Comparison of ENCODE assay signal across 30 cellular contexts in genomic region chr3:155435821-155436220, GRCh38.
DNase-seq lines count a peak whose midpoint lies in the region; ATAC-seq, FAIRE-seq and TF ChIP-seq lines count a peak whose summit lies in the region.
"Had no signal": no experiment of that assay in that cellular context is flagged by ENCODE, and none has a peak within 500 bp of the region (broad histone marks: within the 10 kb centered on the region; RNA-seq: fewer than 3 reads in every experiment).

No MANE protein-coding gene starts in this region.

- DNase-seq in AG10803 (ENCODE audit: low read depth) (peak; percentile 48), HCEC 1CT (peak; percentile 64), astrocyte (ENCODE audit: low read depth) (peak; percentile 40), iris pigment epithelial cell (ENCODE audit: low read depth) (peak; percentile 15), NCI-H1417 treated with DMSO at 0.1 percent for 48 hours (lab: John Stamatoyannopoulos, UW) (no peak), NCI-H82 (lab: John Stamatoyannopoulos, UW) (no peak)
- DNase-seq in effector CD4-positive, alpha-beta T cell = no peak
- DNase-seq: Caco-2; CD8-positive, alpha-beta T cell; EL; GOT3; Karpas-422; NCI-H1092; NCI-H1436; NCI-H187; NCI-H2081 treated with DMSO at 0.1 percent for 48 hours; NCI-H2171; NCI-H345; NCI-H510A treated with DMSO at 0.1 percent for 48 hours; NCI-H774; NK-92 treated with Interleukin-12 subunit alpha and Interleukin-12 subunit beta, amount 100 ng/mL, for 24 hours; PC-3; SJCRH30 had no signal

- H3K4me3 Mint-ChIP-seq in astrocyte (ENCODE audit: unreplicated experiment) = no peak overlapping the region
- H3K4me3 Mint-ChIP-seq: B cell; CD8-positive, alpha-beta T cell had no signal

- H3K27ac ChIP-seq in astrocyte (ENCODE audit: low read depth, low read length) = no peak overlapping the region
- H3K27ac ChIP-seq: C4-2B, HL-60, SJCRH30 had no signal

- H3K4me1 Mint-ChIP-seq in astrocyte (ENCODE audit: low read depth, unreplicated experiment) = peaks cover 4% of the 10 kb centered on the region

- no peak for FAIRE-seq in astrocyte (lab: Jason Lieb, UNC)
- FAIRE-seq: GM18507 had no signal

- no peaks in the 10 kb centered on the region for H3K9me3 ChIP-seq in astrocyte (ENCODE audit: insufficient read depth, low read depth, low read length)
- H3K9me3 ChIP-seq: Caco-2, HAP-1, SJCRH30 had no signal

- H3K27me3 Mint-ChIP-seq in astrocyte (ENCODE audit: low read depth, unreplicated experiment) = no peaks in the 10 kb centered on the region

- H3K36me3 ChIP-seq in astrocyte (ENCODE audit: insufficient read depth, low read length) = no peaks in the 10 kb centered on the region
- H3K36me3 ChIP-seq: HAP-1, SJCRH30 had no signal

- H3K4me3 ChIP-seq in AG10803 (ENCODE audit: low read length) (no peak overlapping the region), astrocyte (ENCODE audit: insufficient read depth, low read depth, low read length) (no peak overlapping the region)
- H3K4me3 ChIP-seq: HAP-1, SJCRH30 had no signal

- TF ChIP-seq CTCF in AG10803 (conservative IDR thresholded peaks at IDR 0.05; ENCODE audit: low read length) = no peak
- TF ChIP-seq CTCF in astrocyte (IDR thresholded peaks at IDR 0.05; ENCODE audit: insufficient read depth, low read depth, low read length) = no peak

- H3K79me2 ChIP-seq in astrocyte (ENCODE audit: insufficient read depth, low read length) = no peaks in the 10 kb centered on the region

- no peaks in the 10 kb centered on the region for H3K9me3 Mint-ChIP-seq in astrocyte (ENCODE audit: unreplicated experiment)
- H3K9me3 Mint-ChIP-seq: CD8-positive, alpha-beta T cell had no signal

- no peaks in the 10 kb centered on the region for H3K36me3 Mint-ChIP-seq in astrocyte (ENCODE audit: low read depth, unreplicated experiment)
- H3K36me3 Mint-ChIP-seq: CD8-positive, alpha-beta T cell had no signal

- no peak overlapping the region for H3K9ac ChIP-seq in astrocyte (ENCODE audit: low read length)

- H4K20me1 ChIP-seq in astrocyte (ENCODE audit: insufficient read depth, low read length) = no peaks in the 10 kb centered on the region

- ATAC-seq in GM21515 (IDR thresholded peaks at IDR 0.05; ENCODE audit: unreplicated experiment) = no peak
- ATAC-seq: CD8-positive, alpha-beta T cell; Right ventricle myocardium inferior had no signal

- peaks cover 3% of the 10 kb centered on the region for H3K4me1 ChIP-seq in astrocyte (ENCODE audit: insufficient read depth, low read length)
- H3K4me1 ChIP-seq: Caco-2, HAP-1, SJCRH30 had no signal

- no peak overlapping the region for H3K4me2 ChIP-seq in astrocyte (ENCODE audit: low read length)

- H3K27ac Mint-ChIP-seq in astrocyte (ENCODE audit: unreplicated experiment) = no peak overlapping the region
- H3K27ac Mint-ChIP-seq: B cell; CD8-positive, alpha-beta T cell had no signal

- no peak overlapping the region for H2AFZ ChIP-seq in astrocyte (ENCODE audit: low read depth, low read length)

- H3K27me3 ChIP-seq in astrocyte (ENCODE audit: insufficient read depth, low read length) = no peaks in the 10 kb centered on the region
- H3K27me3 ChIP-seq: SJCRH30 had no signal

Comparison
In these comparisons a context has a peak if more than half of its experiments do, and no peak if none do; other contexts are left out.
1. DNase-seq: peak in AG10803 (single experiment), HCEC 1CT (single experiment), astrocyte (single experiment) and iris pigment epithelial cell (single experiment); none in NCI-H1417 treated with DMSO at 0.1 percent for 48 hours (single experiment), NCI-H82 (single experiment) and effector CD4-positive, alpha-beta T cell (single experiment).